Comparison of ENCODE assay signal across 1 cellular context in the genomic region with DNA sequence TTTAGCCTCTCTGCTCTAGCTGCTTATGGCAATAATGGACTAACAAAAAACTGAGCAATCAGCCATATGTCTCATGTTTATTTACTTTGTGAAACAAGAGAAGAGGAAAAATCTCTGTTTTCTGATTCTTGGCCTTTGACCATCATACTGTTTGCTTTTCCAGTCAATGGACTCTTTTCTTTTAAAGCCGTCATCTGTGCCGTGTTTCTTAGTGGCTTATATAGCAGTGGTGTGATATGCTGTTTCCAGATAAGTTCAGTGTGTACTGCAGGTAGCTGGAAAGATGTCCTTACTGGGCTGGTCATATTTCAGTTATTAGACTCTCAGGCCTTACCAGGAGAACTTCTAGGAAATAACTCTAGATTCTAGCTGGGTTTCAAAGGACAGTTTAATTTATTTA.
TF ChIP-seq lines count a peak whose summit lies in the region.

No MANE protein-coding gene starts in this region.

TF ChIP-seq in HepG2, 621 proteins besides CTCF, POLR2A, EP300 and RAD21 (continued from another document and continues in another):
- TF ChIP-seq, protein P1, sequence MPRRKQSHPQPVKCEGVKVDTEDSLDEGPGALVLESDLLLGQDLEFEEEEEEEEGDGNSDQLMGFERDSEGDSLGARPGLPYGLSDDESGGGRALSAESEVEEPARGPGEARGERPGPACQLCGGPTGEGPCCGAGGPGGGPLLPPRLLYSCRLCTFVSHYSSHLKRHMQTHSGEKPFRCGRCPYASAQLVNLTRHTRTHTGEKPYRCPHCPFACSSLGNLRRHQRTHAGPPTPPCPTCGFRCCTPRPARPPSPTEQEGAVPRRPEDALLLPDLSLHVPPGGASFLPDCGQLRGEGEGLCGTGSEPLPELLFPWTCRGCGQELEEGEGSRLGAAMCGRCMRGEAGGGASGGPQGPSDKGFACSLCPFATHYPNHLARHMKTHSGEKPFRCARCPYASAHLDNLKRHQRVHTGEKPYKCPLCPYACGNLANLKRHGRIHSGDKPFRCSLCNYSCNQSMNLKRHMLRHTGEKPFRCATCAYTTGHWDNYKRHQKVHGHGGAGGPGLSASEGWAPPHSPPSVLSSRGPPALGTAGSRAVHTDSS (CRISPR knock-in tag; conservative IDR thresholded peaks at IDR 0.05) = no peak
- TF ChIP-seq NFIC (IDR thresholded peaks at IDR 0.05; ENCODE audit: low read length) = peak; percentile 87
- TF ChIP-seq ZBTB26 (CRISPR knock-in tag; IDR thresholded peaks at IDR 0.05; ENCODE audit: borderline replicate concordance) = peak; percentile 82; the same call in 1 of the 2 replicates
- TF ChIP-seq TMF1 (CRISPR knock-in tag; IDR thresholded peaks at IDR 0.05; ENCODE audit: low read depth) = no peak
- peak; percentile 99 for TF ChIP-seq SIX1 (CRISPR knock-in tag; IDR thresholded peaks at IDR 0.05; ENCODE audit: borderline replicate concordance)
- no peak for TF ChIP-seq ZNF629 (CRISPR knock-in tag; conservative IDR thresholded peaks at IDR 0.05)
- no peak for TF ChIP-seq MTA1 (CRISPR knock-in tag; IDR thresholded peaks at IDR 0.05; ENCODE audit: borderline replicate concordance)
- peak; percentile 96 for TF ChIP-seq FOXA3 (CRISPR knock-in tag; IDR thresholded peaks at IDR 0.05)
- TF ChIP-seq GPN1 (CRISPR knock-in tag; IDR thresholded peaks at IDR 0.05; ENCODE audit: borderline replicate concordance) = no peak
- no peak for TF ChIP-seq ZEB1 (IDR thresholded peaks at IDR 0.05; ENCODE audit: insufficient replicate concordance, low read depth)
- TF ChIP-seq, protein P2, sequence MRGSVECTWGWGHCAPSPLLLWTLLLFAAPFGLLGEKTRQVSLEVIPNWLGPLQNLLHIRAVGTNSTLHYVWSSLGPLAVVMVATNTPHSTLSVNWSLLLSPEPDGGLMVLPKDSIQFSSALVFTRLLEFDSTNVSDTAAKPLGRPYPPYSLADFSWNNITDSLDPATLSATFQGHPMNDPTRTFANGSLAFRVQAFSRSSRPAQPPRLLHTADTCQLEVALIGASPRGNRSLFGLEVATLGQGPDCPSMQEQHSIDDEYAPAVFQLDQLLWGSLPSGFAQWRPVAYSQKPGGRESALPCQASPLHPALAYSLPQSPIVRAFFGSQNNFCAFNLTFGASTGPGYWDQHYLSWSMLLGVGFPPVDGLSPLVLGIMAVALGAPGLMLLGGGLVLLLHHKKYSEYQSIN (CRISPR knock-in tag; IDR thresholded peaks at IDR 0.05; ENCODE audit: borderline replicate concordance) = no peak
- TF ChIP-seq SRSF1 (optimal IDR thresholded peaks at IDR 0.05; ENCODE audit: low read depth, low read length) = no peak
- no peak for TF ChIP-seq ZNF646 (CRISPR knock-in tag; IDR thresholded peaks at IDR 0.05)
- TF ChIP-seq ZNF512B (CRISPR knock-in tag; IDR thresholded peaks at IDR 0.05; ENCODE audit: borderline replicate concordance) = no peak
- TF ChIP-seq ZNF556 (CRISPR knock-in tag; IDR thresholded peaks at IDR 0.05; ENCODE audit: borderline replicate concordance) = no peak; the same call in 1 of the 2 replicates
- TF ChIP-seq KDM2A (CRISPR knock-in tag; IDR thresholded peaks at IDR 0.05; ENCODE audit: borderline replicate concordance, low read depth) = no peak
- no peak for TF ChIP-seq ZNF143 (CRISPR knock-in tag; IDR thresholded peaks at IDR 0.05)
- no peak; the same call in 1 of the 2 replicates for TF ChIP-seq ZMYM2 (CRISPR knock-in tag; IDR thresholded peaks at IDR 0.05)
- TF ChIP-seq MBD4 (IDR thresholded peaks at IDR 0.05; ENCODE audit: borderline replicate concordance, low read length) = 0 out of 2 replicates have a peak, but pooled peaks have one; percentile 40
- peak; percentile 55; the same call in 1 of the 2 replicates for TF ChIP-seq ZSCAN9 (CRISPR knock-in tag; IDR thresholded peaks at IDR 0.05; ENCODE audit: borderline replicate concordance)
- peak; percentile 34; the same call in 1 of the 2 replicates for TF ChIP-seq GATAD1 (CRISPR knock-in tag; IDR thresholded peaks at IDR 0.05)
- TF ChIP-seq, protein P3, sequence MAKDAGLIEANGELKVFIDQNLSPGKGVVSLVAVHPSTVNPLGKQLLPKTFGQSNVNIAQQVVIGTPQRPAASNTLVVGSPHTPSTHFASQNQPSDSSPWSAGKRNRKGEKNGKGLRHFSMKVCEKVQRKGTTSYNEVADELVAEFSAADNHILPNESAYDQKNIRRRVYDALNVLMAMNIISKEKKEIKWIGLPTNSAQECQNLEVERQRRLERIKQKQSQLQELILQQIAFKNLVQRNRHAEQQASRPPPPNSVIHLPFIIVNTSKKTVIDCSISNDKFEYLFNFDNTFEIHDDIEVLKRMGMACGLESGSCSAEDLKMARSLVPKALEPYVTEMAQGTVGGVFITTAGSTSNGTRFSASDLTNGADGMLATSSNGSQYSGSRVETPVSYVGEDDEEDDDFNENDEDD (CRISPR knock-in tag; IDR thresholded peaks at IDR 0.05; ENCODE audit: borderline replicate concordance) = no peak
- TF ChIP-seq FLYWCH1 (CRISPR knock-in tag; IDR thresholded peaks at IDR 0.05) = no peak
- TF ChIP-seq NCOA1 (CRISPR knock-in tag; IDR thresholded peaks at IDR 0.05) = no peak
- TF ChIP-seq TBX3 (IDR thresholded peaks at IDR 0.05; ENCODE audit: borderline replicate concordance) = peak; percentile 73; the same call in 1 of the 2 replicates
- no peak for TF ChIP-seq NRL (CRISPR knock-in tag; IDR thresholded peaks at IDR 0.05; ENCODE audit: borderline replicate concordance)
- TF ChIP-seq TOE1 (CRISPR knock-in tag; IDR thresholded peaks at IDR 0.05) = no peak; the same call in 1 of the 2 replicates
- TF ChIP-seq ZHX1 (CRISPR knock-in tag; IDR thresholded peaks at IDR 0.05; ENCODE audit: low read depth) = no peak
- TF ChIP-seq ZNF784 (CRISPR knock-in tag; IDR thresholded peaks at IDR 0.05; ENCODE audit: borderline replicate concordance) = no peak
